In the genomic region with DNA sequence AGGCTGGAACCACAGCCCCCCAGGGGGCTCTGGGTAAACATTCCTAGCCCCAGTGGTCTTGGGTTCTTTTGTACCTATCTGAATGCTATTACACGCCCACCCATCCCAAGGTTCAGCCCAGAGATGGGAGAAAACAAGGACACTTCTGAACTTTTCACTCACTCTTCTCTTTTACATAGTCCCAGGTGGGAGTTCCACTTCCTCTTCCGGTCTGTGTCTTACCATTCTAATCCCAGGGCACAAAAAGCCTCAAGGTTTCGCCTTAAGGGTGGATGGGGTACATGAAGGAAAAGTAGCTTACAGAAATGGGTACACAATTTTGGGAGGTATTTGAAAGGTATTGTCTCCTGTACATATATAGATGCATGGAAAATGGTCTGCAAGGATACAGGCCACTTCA, we compare ENCODE assay signal across 18 cellular contexts.
"Had no signal": no experiment of that assay in that cellular context is flagged by ENCODE, and none has a peak within 500 bp of the region (broad histone marks: within the 10 kb centered on the region; RNA-seq: fewer than 3 reads in every experiment).

No MANE protein-coding gene starts in this region.

- DNase-seq: activated CD4-positive, alpha-beta T cell treated with anti-CD3 and anti-CD28 coated beads for 1 hour; activated gamma-delta T cell; adrenal gland; foreskin keratinocyte; kidney; natural killer cell; retina; stimulated activated CD4-positive, alpha-beta T cell treated with anti-CD3 and anti-CD28 coated beads, Interleukin-12 subunit alpha, Interleukin-12 subunit beta, amount 100 ng/mL, for 4 hours; stimulated activated CD4-positive, alpha-beta T cell treated with anti-CD3 and anti-CD28 coated beads, Interleukin-1b, Interleukin-23, amount 100 ng/mL, for 48 hours; stimulated activated naive CD4-positive, alpha-beta T cell treated with Interleukin-2 at 50 U/mL for 16 hours; transverse colon had no signal

- H3K27me3 ChIP-seq: breast epithelium, transverse colon, vagina had no signal

- H3K4me3 ChIP-seq: adrenal gland, breast epithelium, coronary artery, lung, transverse colon, vagina had no signal

- H3K9me3 Mint-ChIP-seq: activated naive CD4-positive, alpha-beta T cell treated with anti-CD3 and anti-CD28 coated beads, Interleukin-2, amount 50 U/mL, for 24 hours; natural killer cell had no signal

- H3K4me1 ChIP-seq: adrenal gland, breast epithelium, foreskin keratinocyte, transverse colon, vagina had no signal

- H3K27ac ChIP-seq: adrenal gland, breast epithelium, coronary artery, foreskin keratinocyte, transverse colon, vagina, VCaP had no signal

- H3K4me1 Mint-ChIP-seq: activated naive CD4-positive, alpha-beta T cell treated with anti-CD3 and anti-CD28 coated beads, Interleukin-2, amount 50 U/mL, for 24 hours; natural killer cell had no signal

- H3K4me3 Mint-ChIP-seq: activated naive CD4-positive, alpha-beta T cell treated with anti-CD3 and anti-CD28 coated beads, Interleukin-2, amount 50 U/mL, for 24 hours; natural killer cell had no signal

- H3K9me3 ChIP-seq: adrenal gland, breast epithelium, transverse colon, vagina had no signal

- H3K36me3 ChIP-seq: adrenal gland, breast epithelium, transverse colon, vagina had no signal

- ATAC-seq: foreskin keratinocyte, left lobe of liver, natural killer cell had no signal

- H3K27ac Mint-ChIP-seq: activated naive CD4-positive, alpha-beta T cell treated with anti-CD3 and anti-CD28 coated beads, Interleukin-2, amount 50 U/mL, for 24 hours; natural killer cell had no signal

- H3K36me3 Mint-ChIP-seq: activated naive CD4-positive, alpha-beta T cell treated with anti-CD3 and anti-CD28 coated beads, Interleukin-2, amount 50 U/mL, for 24 hours; natural killer cell had no signal
